In the genomic region with DNA sequence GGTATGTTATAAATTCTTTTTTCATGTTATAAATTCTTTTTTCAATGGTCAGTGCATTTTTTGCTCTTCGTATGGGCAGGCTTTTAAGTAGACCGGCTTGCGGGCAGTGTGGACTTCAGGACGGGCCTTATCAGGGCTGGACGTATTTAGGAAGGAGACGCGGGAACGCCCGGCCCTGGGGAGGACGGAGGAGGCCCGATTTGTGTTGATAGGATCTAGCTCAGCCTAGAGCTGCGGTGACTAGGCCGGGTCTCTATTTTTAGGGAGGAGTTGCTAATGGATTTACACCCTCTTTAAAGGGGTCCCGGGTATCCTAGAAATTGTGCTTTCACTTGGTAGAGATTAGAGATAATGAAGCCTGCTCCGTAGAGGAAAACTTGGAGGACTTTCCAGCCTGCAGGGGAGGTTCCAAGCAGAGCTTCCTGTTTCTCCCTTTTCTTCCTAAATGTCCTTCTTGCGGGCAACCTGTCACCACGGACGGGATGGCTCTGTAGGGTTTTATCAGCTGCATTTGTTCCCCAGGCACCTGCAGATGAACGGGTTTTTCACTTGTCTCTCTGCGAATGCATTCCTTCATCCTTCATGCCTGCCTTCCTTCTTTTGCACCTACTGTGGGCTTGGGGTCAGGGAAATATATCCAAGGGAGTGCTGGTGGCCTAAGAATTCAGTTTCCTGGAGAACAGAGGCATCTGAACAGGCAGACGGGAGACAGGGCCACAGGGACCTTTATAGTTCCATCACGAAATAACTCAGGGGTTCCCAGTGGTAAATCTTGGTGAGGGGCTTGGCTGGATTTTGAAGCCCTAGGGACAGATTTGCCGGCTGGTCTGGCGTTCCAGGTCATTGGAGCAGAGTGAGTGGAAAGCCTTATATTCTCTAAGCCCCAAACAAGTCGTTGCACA, we compare ENCODE assay signal across 8 cellular contexts. TPM values are rescaled to one million over a fixed set of nuclear protein-coding genes. Genes with fewer than 3 reads are reported as not detected.
DNase-seq lines count a peak whose midpoint lies in the region; ATAC-seq and TF ChIP-seq lines count a peak whose summit lies in the region.

No MANE protein-coding gene starts in this region.

- H3K27me3 ChIP-seq in KMS-11 (ENCODE audit: insufficient read depth, low read depth) = no peaks in the 10 kb centered on the region
- no peaks in the 10 kb centered on the region for H3K27me3 ChIP-seq in lung (ENCODE audit: control insufficient read depth, insufficient read depth)
- H3K27me3 ChIP-seq in vagina = no peaks in the 10 kb centered on the region

- H3K4me3 ChIP-seq in AG09309 (ENCODE audit: control insufficient read depth, low read depth, low read length) (peak overlapping the region; percentile 94), KMS-11 (IDR thresholded peaks at IDR 0.05; ENCODE audit: insufficient read depth, low read depth, low read length) (no peak overlapping the region), lung (peak overlapping the region; percentile 86), vagina (peak overlapping the region; percentile 92 to 94)

- peak overlapping the region; percentile 90 for H3K27ac Mint-ChIP-seq in central memory CD8-positive, alpha-beta T cell (ENCODE audit: low read depth)

- H3K79me2 ChIP-seq in KMS-11 (ENCODE audit: insufficient read depth, low read depth) = no peaks in the 10 kb centered on the region

- H2AFZ ChIP-seq in KMS-11 (ENCODE audit: low read depth) = no peak overlapping the region

- no peak overlapping the region for H3K9ac ChIP-seq in KMS-11

- no peaks in the 10 kb centered on the region for H3K27me3 Mint-ChIP-seq in central memory CD8-positive, alpha-beta T cell

- H3K27ac ChIP-seq in KMS-11 = no peak overlapping the region
- peak overlapping the region; percentile 85 to 93 for H3K27ac ChIP-seq in lung (ENCODE audit: low read depth in 1 of 2, low read length in 1 of 2)
- H3K27ac ChIP-seq in vagina = peak overlapping the region; percentile 91

- H3K36me3 Mint-ChIP-seq in central memory CD8-positive, alpha-beta T cell (ENCODE audit: insufficient read depth) = peaks cover 44% of the 10 kb centered on the region

- no peak for TF ChIP-seq POLR2A in vagina (IDR thresholded peaks at IDR 0.05)

- no peaks in the 10 kb centered on the region for H3K9me3 ChIP-seq in lung (ENCODE audit: control insufficient read depth in 2 of 2, insufficient read depth in 1 of 2, low read length in 1 of 2)
- H3K9me3 ChIP-seq in vagina = no peaks in the 10 kb centered on the region

- no peaks in the 10 kb centered on the region for H4K20me1 ChIP-seq in KMS-11 (ENCODE audit: insufficient read depth)

- H3K4me1 Mint-ChIP-seq in central memory CD8-positive, alpha-beta T cell = peaks cover 62% of the 10 kb centered on the region

- H3K4me1 ChIP-seq in KMS-11 (ENCODE audit: low read depth, poor library complexity, severe bottlenecking) = no peaks in the 10 kb centered on the region
- peaks cover 16 to 41% of the 10 kb centered on the region in 2 donors for H3K4me1 ChIP-seq in lung (ENCODE audit: control insufficient read depth in 2 of 2, insufficient read depth in 2 of 2, low read length in 2 of 2)
- H3K4me1 ChIP-seq in vagina = peaks cover 51% of the 10 kb centered on the region

- DNase-seq in AG09309 (ENCODE audit: low read depth) (no peak), lung (ENCODE audit: low spot score) (no peak), vagina (ENCODE audit: extremely low spot score in 2 of 2) (no peak), middle frontal gyrus (ENCODE audit: extremely low spot score, low spot score) (no peak), posterior cingulate gyrus (no peak)
- no peak for DNase-seq in central memory CD8-positive, alpha-beta T cell (ENCODE audit: low spot score in 2 of 2)

- H3K4me2 ChIP-seq in KMS-11 = peak overlapping the region; percentile 68; the same call in 1 of the 2 replicates

- no peaks in the 10 kb centered on the region for H3K36me3 ChIP-seq in KMS-11 (ENCODE audit: insufficient read depth)
- no peaks in the 10 kb centered on the region for H3K36me3 ChIP-seq in lung (ENCODE audit: control insufficient read depth in 2 of 2, insufficient read depth in 2 of 2, low read length in 2 of 2)
- no peaks in the 10 kb centered on the region for H3K36me3 ChIP-seq in vagina

- H3K9me3 Mint-ChIP-seq in central memory CD8-positive, alpha-beta T cell = no peaks in the 10 kb centered on the region

- no peak for ATAC-seq in central memory CD8-positive, alpha-beta T cell (replicated peaks; ENCODE audit: extremely low read depth, poor library complexity, severe bottlenecking)
- no peak for ATAC-seq in lung (ENCODE audit: insufficient read depth, low FRiP score)
- no peak for ATAC-seq in GM18870 (IDR thresholded peaks at IDR 0.05; ENCODE audit: unreplicated experiment)

- peak overlapping the region; percentile 97 for H3K4me3 Mint-ChIP-seq in central memory CD8-positive, alpha-beta T cell

- no peak for TF ChIP-seq CTCF in AG09309 (IDR thresholded peaks at IDR 0.05; ENCODE audit: control insufficient read depth, insufficient read depth, low read depth, low read length, missing control alignments)
- no peak for TF ChIP-seq CTCF in KMS-11 (conservative IDR thresholded peaks at IDR 0.05; ENCODE audit: low read depth, low read length)
- TF ChIP-seq CTCF in lung (IDR thresholded peaks at IDR 0.05; ENCODE audit: control extremely low read depth, extremely low read depth) = no peak
- no peak for TF ChIP-seq CTCF in vagina (IDR thresholded peaks at IDR 0.05)

- intact Hi-C loops in vagina (cut with DNase I) = no loop called here
- intact Hi-C loops in posterior cingulate gyrus (cut with DNase I) = no loop called here

- WGBS in lung, 2 donors = 10 to 13% methylated on average over 25 of the region's 25 CpGs

RNA-seq across cellular contexts. Expression of gene CD99, which starts 1.4 kb away (rescaled TPM):
- total RNA-seq in lung (100 to 1,000 TPM; 118 to 217 TPM), vagina (282 TPM)
- 100 to 1,000 TPM; 161 to 266 TPM for polyA plus RNA-seq in lung

RNA-seq across cellular contexts. Expression of gene XG, which starts 59.4 kb away (rescaled TPM):
- total RNA-seq in lung = under 1 TPM; 0.55 to 0.71 TPM
- under 1 TPM; 0.21 to 0.24 TPM for polyA plus RNA-seq in lung
- total RNA-seq in vagina = 5.9 TPM
